In genomic region chr13:33543631-33544030, GRCh38 we compare ENCODE assay signal across 7 cellular contexts.
DNase-seq lines count a peak whose midpoint lies in the region; ATAC-seq, FAIRE-seq and TF ChIP-seq lines count a peak whose summit lies in the region.

No MANE protein-coding gene starts in this region.

- peak overlapping the region; percentile 87 to 95 (median 91) for H3K4me3 Mint-ChIP-seq in nephron

- H3K27me3 Mint-ChIP-seq in nephron (ENCODE audit: low read depth) = no peaks in the 10 kb centered on the region

- DNase-seq in GM12865 (ENCODE audit: low read depth) (peak; percentile 38), NCI-H748 treated with DMSO at 0.1 percent for 48 hours (lab: John Stamatoyannopoulos, UW) (peak; percentile 89)
- DNase-seq in stimulated activated CD4-positive, alpha-beta T cell treated with anti-CD3 and anti-CD28 coated beads, Interleukin-2, amount 100 ng/mL, for 24 hours = no peak

- no peaks in the 10 kb centered on the region for H3K36me3 Mint-ChIP-seq in nephron (ENCODE audit: low read depth)

- peak overlapping the region; percentile 100 for H3K27ac Mint-ChIP-seq in nephron

- TF ChIP-seq CTCF in GM12865 (IDR thresholded peaks at IDR 0.05; ENCODE audit: insufficient read depth, low read depth, low read length, missing control alignments) = no peak
- TF ChIP-seq CTCF in nephron (IDR thresholded peaks at IDR 0.05; ENCODE audit: unreplicated experiment in 3 of 3) = no peak

- H3K4me3 ChIP-seq in GM12865 (ENCODE audit: low read depth, low read length) = peak overlapping the region; percentile 88

- peaks cover 55% of the 10 kb centered on the region for H3K4me1 Mint-ChIP-seq in nephron

- peak; percentile 55 for FAIRE-seq in colon (lab: Jason Lieb, UNC)

- ATAC-seq in GM21717 (IDR thresholded peaks at IDR 0.05; ENCODE audit: unreplicated experiment) (no peak), GM18907 (IDR thresholded peaks at IDR 0.05; ENCODE audit: unreplicated experiment) (no peak)

- H3K9me3 Mint-ChIP-seq in nephron = no peaks in the 10 kb centered on the region

Comparison
In these comparisons a context has a peak if more than half of its experiments do, and no peak if none do; other contexts are left out.
1. DNase-seq: peak in GM12865 (single experiment) and NCI-H748 treated with DMSO at 0.1 percent for 48 hours (single experiment); none in stimulated activated CD4-positive, alpha-beta T cell treated with anti-CD3 and anti-CD28 coated beads, Interleukin-2, amount 100 ng/mL, for 24 hours (0 of 2).